8 cellular contexts compared by ENCODE assay signal in genomic region chr9:111926421-111926875, GRCh38. TPM values are rescaled to one million over a fixed set of nuclear protein-coding genes. Genes with fewer than 3 reads are reported as not detected.
DNase-seq lines count a peak whose midpoint lies in the region; ATAC-seq and TF ChIP-seq lines count a peak whose summit lies in the region.

No MANE protein-coding gene starts in this region.

- H3K27me3 ChIP-seq in fibroblast of lung (ENCODE audit: control insufficient read depth, insufficient read depth, low read length), result no peaks in the 10 kb centered on the region

- H3K4me3 ChIP-seq in fibroblast of lung (replicated peaks in 1 of 4; ENCODE audit: control extremely low read depth in 1 of 4, insufficient read depth in 1 of 4, low read depth in 3 of 4, low read length in 4 of 4), result no peak overlapping the region

- no peaks in the 10 kb centered on the region for H4K20me1 ChIP-seq in fibroblast of lung (ENCODE audit: control insufficient read depth, extremely low read depth, insufficient read depth, low read length)

- peaks cover 73% of the 10 kb centered on the region for H3K79me2 ChIP-seq in fibroblast of lung (ENCODE audit: control insufficient read depth, insufficient read depth, low read length)

- H3K9me3 ChIP-seq in fibroblast of lung (ENCODE audit: control insufficient read depth, insufficient read depth, low read depth, low read length), result no peaks in the 10 kb centered on the region

- no peak overlapping the region for H3K9ac ChIP-seq in fibroblast of lung (ENCODE audit: insufficient read depth, low read length)

- peak overlapping the region; percentile 59 for H3K27ac ChIP-seq in fibroblast of lung (ENCODE audit: insufficient read depth, low read length)

- DNase-seq in AG08396 (ENCODE audit: low spot score), result peak; percentile 61
- peak; percentile 52 for DNase-seq in activated CD4-positive, alpha-beta T cell treated with anti-CD3 and anti-CD28 coated beads for 48 hours
- peak; percentile 64 to 68 for DNase-seq in fibroblast of lung (ENCODE audit: low read depth in 2 of 2)
- peak; percentile 45 for DNase-seq in stimulated activated CD4-positive, alpha-beta T cell treated with anti-CD3 and anti-CD28 coated beads, Interleukin-1b, Interleukin-23, amount 100 ng/mL, for 48 hours
- no peak for DNase-seq in OCI-M2 (lab: John Stamatoyannopoulos, UW; ENCODE audit: unreplicated experiment)
- no peak for DNase-seq in iPS-NIHi11 (ENCODE audit: low spot score)

- peak overlapping the region; percentile 15 for H3K4me2 ChIP-seq in fibroblast of lung (ENCODE audit: extremely low read depth, insufficient read depth, low read length)

- TF ChIP-seq CTCF in fibroblast of lung (conservative IDR thresholded peaks at IDR 0.05 in 1 of 2, IDR thresholded peaks at IDR 0.05 in 1 of 2; ENCODE audit: low read depth in 1 of 2, low read length in 2 of 2), result no peak

- peaks cover 5% of the 10 kb centered on the region for H3K36me3 ChIP-seq in fibroblast of lung (ENCODE audit: control insufficient read depth, insufficient read depth, low read length)

- H3K4me1 ChIP-seq in fibroblast of lung (ENCODE audit: control insufficient read depth, extremely low read depth, insufficient read depth, low read length), result peaks cover 19% of the 10 kb centered on the region

- ATAC-seq in GM19438 (IDR thresholded peaks at IDR 0.05; ENCODE audit: low read depth, unreplicated experiment) (peak; percentile 99), HG03520 (IDR thresholded peaks at IDR 0.05; ENCODE audit: unreplicated experiment) (peak; percentile 97)

- H2AFZ ChIP-seq in fibroblast of lung (ENCODE audit: low read length), result no peak overlapping the region

RNA-seq across cellular contexts. Expression of gene UGCG, which starts 29.8 kb away (rescaled TPM):
- total RNA-seq in fibroblast of lung, result 90.7 and 143 TPM in 2 replicates
- 117 and 260 TPM in 2 replicates for polyA plus RNA-seq in fibroblast of lung
- 55.0 and 121 TPM in 2 replicates for polyA plus RNA-seq in fibroblast of lung (2012)
- polyA minus RNA-seq in fibroblast of lung (ENCODE audit: low replicate concordance), result 10.1 and 27.7 TPM in 2 replicates

Comparison
In these comparisons a context has a peak if more than half of its experiments do, and no peak if none do; other contexts are left out.
1. DNase-seq: peak in AG08396 (single experiment), activated CD4-positive, alpha-beta T cell treated with anti-CD3 and anti-CD28 coated beads for 48 hours (single experiment), fibroblast of lung (2 of 2) and stimulated activated CD4-positive, alpha-beta T cell treated with anti-CD3 and anti-CD28 coated beads, Interleukin-1b, Interleukin-23, amount 100 ng/mL, for 48 hours (single experiment); none in OCI-M2 (single experiment) and iPS-NIHi11 (single experiment).